26 cellular contexts compared by ENCODE assay signal in the genomic region with DNA sequence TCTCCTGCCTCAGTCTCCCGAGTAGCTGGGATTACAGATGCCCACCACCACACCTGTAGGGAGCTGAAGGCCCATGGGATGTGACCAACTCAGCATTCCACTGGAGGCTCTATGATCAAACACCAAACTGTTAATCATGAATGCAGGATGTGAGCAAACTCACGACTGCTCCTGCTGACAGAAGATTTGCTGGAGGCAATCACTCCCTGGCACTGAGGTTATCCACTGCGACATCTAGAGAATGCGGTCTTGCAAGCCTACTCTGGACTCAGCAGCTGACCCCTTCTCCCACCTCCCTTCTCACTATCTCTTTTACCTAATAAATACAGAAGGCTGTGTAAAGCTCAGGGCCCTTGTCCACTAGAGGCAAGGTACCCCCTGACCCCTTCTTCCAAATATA. TPM values are rescaled to one million over a fixed set of nuclear protein-coding genes. Genes with fewer than 3 reads are reported as not detected.
"Had no signal": no experiment of that assay in that cellular context is flagged by ENCODE, and none has a peak within 500 bp of the region (broad histone marks: within the 10 kb centered on the region; RNA-seq: fewer than 3 reads in every experiment).

No MANE protein-coding gene starts in this region.

- H3K27ac ChIP-seq: KMS-11, SK-N-MC had no signal

- H3K4me3 ChIP-seq: SK-N-MC had no signal

- H3K9me3 Mint-ChIP-seq: activated CD4-positive, alpha-beta memory T cell treated with anti-CD3 and anti-CD28 coated beads for 36 hours; activated CD4-positive, alpha-beta T cell treated with anti-CD3 and anti-CD28 coated beads, Interleukin-2, amount 10 ng/mL, durations not matched to agents 7 days and 5 days; activated naive CD4-positive, alpha-beta T cell treated with anti-CD3 and anti-CD28 coated beads, Interleukin-2, amount 10 ng/mL, durations not matched to agents 7 days and 5 days; activated T-cell treated with anti-CD3 and anti-CD28 coated beads, Interleukin-2, amount 50 U/mL, for 4 hours; T-cell had no signal

- ATAC-seq: activated T-cell treated with anti-CD3 and anti-CD28 coated beads, Interleukin-2, amount 50 U/mL, for 4 hours; T-cell had no signal

- FAIRE-seq: RCC 7860, TTC549 had no signal

- H3K4me3 Mint-ChIP-seq: activated CD4-positive, alpha-beta memory T cell treated with anti-CD3 and anti-CD28 coated beads for 36 hours; activated CD4-positive, alpha-beta T cell treated with anti-CD3 and anti-CD28 coated beads, Interleukin-2, amount 10 ng/mL, durations not matched to agents 7 days and 5 days; activated naive CD4-positive, alpha-beta T cell treated with anti-CD3 and anti-CD28 coated beads, Interleukin-2, amount 10 ng/mL, durations not matched to agents 7 days and 5 days; activated naive CD8-positive, alpha-beta T cell treated with anti-CD3 and anti-CD28 coated beads for 36 hours; activated T-cell treated with anti-CD3 and anti-CD28 coated beads, Interleukin-2, amount 50 U/mL, for 4 hours; T-cell had no signal

- H3K4me1 Mint-ChIP-seq: activated naive CD4-positive, alpha-beta T cell treated with anti-CD3 and anti-CD28 coated beads, Interleukin-2, amount 10 ng/mL, durations not matched to agents 7 days and 5 days; activated naive CD8-positive, alpha-beta T cell treated with anti-CD3 and anti-CD28 coated beads for 36 hours had no signal

- H3K27me3 Mint-ChIP-seq: activated CD4-positive, alpha-beta memory T cell treated with anti-CD3 and anti-CD28 coated beads for 36 hours; activated CD4-positive, alpha-beta T cell treated with anti-CD3 and anti-CD28 coated beads, Interleukin-2, amount 10 ng/mL, durations not matched to agents 7 days and 5 days; activated naive CD4-positive, alpha-beta T cell treated with anti-CD3 and anti-CD28 coated beads, Interleukin-2, amount 10 ng/mL, durations not matched to agents 7 days and 5 days; activated naive CD8-positive, alpha-beta T cell treated with anti-CD3 and anti-CD28 coated beads for 36 hours had no signal

- H3K36me3 Mint-ChIP-seq: activated CD4-positive, alpha-beta memory T cell treated with anti-CD3 and anti-CD28 coated beads for 36 hours; activated naive CD4-positive, alpha-beta T cell treated with anti-CD3 and anti-CD28 coated beads, Interleukin-2, amount 10 ng/mL, durations not matched to agents 7 days and 5 days; activated naive CD8-positive, alpha-beta T cell treated with anti-CD3 and anti-CD28 coated beads for 36 hours; T-cell had no signal

- DNase-seq: activated CD4-positive, alpha-beta memory T cell treated with anti-CD3 and anti-CD28 coated beads for 36 hours; activated CD4-positive, alpha-beta T cell treated with anti-CD3 and anti-CD28 coated beads, Interleukin-2, amount 10 ng/mL, durations not matched to agents 7 days and 5 days; activated CD4-positive, CD25-positive, alpha-beta regulatory T cell; activated CD8-positive, alpha-beta memory T cell treated with anti-CD3 and anti-CD28 coated beads for 24 hours; activated gamma-delta T cell; activated naive CD4-positive, alpha-beta T cell treated with anti-CD3 and anti-CD28 coated beads, Interleukin-2, amount 10 ng/mL, durations not matched to agents 7 days and 5 days; activated naive CD8-positive, alpha-beta T cell treated with anti-CD3 and anti-CD28 coated beads for 36 hours; activated T-cell treated with anti-CD3 and anti-CD28 coated beads, Interleukin-2, amount 50 U/mL, for 4 hours; anterior cingulate cortex; caudate nucleus; NCI-H1092; NCI-H1417; NCI-H1930; NCI-H2171; NCI-H2227 treated with DMSO at 0.1 percent for 48 hours; NCI-H526 treated with DMSO at 0.1 percent for 48 hours; OCI-M1; SHP77 treated with DMSO at 0.1 percent for 48 hours; T-cell; T-helper 2 cell; T1000 had no signal

- H3K27ac Mint-ChIP-seq: activated CD4-positive, alpha-beta memory T cell treated with anti-CD3 and anti-CD28 coated beads for 36 hours; activated CD4-positive, alpha-beta T cell treated with anti-CD3 and anti-CD28 coated beads, Interleukin-2, amount 10 ng/mL, durations not matched to agents 7 days and 5 days; activated naive CD4-positive, alpha-beta T cell treated with anti-CD3 and anti-CD28 coated beads, Interleukin-2, amount 10 ng/mL, durations not matched to agents 7 days and 5 days; activated naive CD8-positive, alpha-beta T cell treated with anti-CD3 and anti-CD28 coated beads for 36 hours; T-cell had no signal

RNA-seq across cellular contexts. Expression of gene TEX14, which starts 4.9 kb away (rescaled TPM):
- total RNA-seq: MCF 10A had no signal
